In genomic region chr15:81567924-81568323, GRCh38 we compare ENCODE assay signal across 33 cellular contexts.
"Had no signal": no experiment of that assay in that cellular context is flagged by ENCODE, and none has a peak within 500 bp of the region (broad histone marks: within the 10 kb centered on the region; RNA-seq: fewer than 3 reads in every experiment).

No MANE protein-coding gene starts in this region.

- DNase-seq: activated CD4-positive, alpha-beta T cell treated with anti-CD3 and anti-CD28 coated beads for 1 hour; activated CD4-positive, alpha-beta T cell treated with anti-CD3 and anti-CD28 coated beads, Interleukin-2, amount 10 ng/mL, durations not matched to agents 24 days and 14 days; activated CD4-positive, alpha-beta T cell treated with anti-CD3 and anti-CD28 coated beads, Interleukin-2, amount 50 U/mL, for 4 hours; activated CD4-positive, CD25-positive, alpha-beta regulatory T cell; activated CD8-positive, alpha-beta T cell treated with anti-CD3 and anti-CD28 coated beads for 36 hours; activated gamma-delta T cell treated with Interleukin-2 at 50 U/mL for 16 hours; activated naive CD4-positive, alpha-beta T cell treated with anti-CD3 and anti-CD28 coated beads for 36 hours; activated naive CD8-positive, alpha-beta T cell treated with anti-CD3 and anti-CD28 coated beads, Interleukin-2, amount 50 U/mL, for 24 hours; activated T-cell treated with anti-CD3 and anti-CD28 coated beads, Interleukin-2, amount 50 U/mL, for 24 hours; anterior cingulate cortex; caudate nucleus; cerebellar nuclear complex; Karpas-422; NCI-H1105; NCI-H1417 treated with DMSO at 0.1 percent for 48 hours; NCI-H187 treated with DMSO at 0.1 percent for 48 hours; NCI-H2081; NCI-H2171 treated with DMSO at 0.1 percent for 48 hours; NCI-H510A; NCI-H526; NCI-H748 treated with DMSO at 0.1 percent for 48 hours; NK-92 treated with Interleukin-12 subunit alpha and Interleukin-12 subunit beta, amount 100 ng/mL, for 24 hours; PC-3; Peyer's patch; RPMI8226; SIG-M5; SW 1271; T-helper 1 cell; T-helper 2 cell; T-helper 9 cell had no signal

- H3K4me1 Mint-ChIP-seq: activated CD4-positive, alpha-beta T cell treated with anti-CD3 and anti-CD28 coated beads, Interleukin-2, amount 10 ng/mL, durations not matched to agents 24 days and 14 days; activated naive CD8-positive, alpha-beta T cell treated with anti-CD3 and anti-CD28 coated beads, Interleukin-2, amount 50 U/mL, for 24 hours had no signal

- H3K27me3 ChIP-seq: Peyer's patch had no signal

- ATAC-seq: activated CD8-positive, alpha-beta T cell treated with anti-CD3 and anti-CD28 coated beads for 36 hours; activated naive CD8-positive, alpha-beta T cell treated with anti-CD3 and anti-CD28 coated beads, Interleukin-2, amount 50 U/mL, for 24 hours; PC-3 had no signal

- H3K4me3 ChIP-seq: Peyer's patch had no signal

- H3K36me3 ChIP-seq: Peyer's patch had no signal

- H3K36me3 Mint-ChIP-seq: activated naive CD8-positive, alpha-beta T cell; brain had no signal

- H3K4me3 Mint-ChIP-seq: activated CD4-positive, alpha-beta T cell treated with anti-CD3 and anti-CD28 coated beads, Interleukin-2, amount 10 ng/mL, durations not matched to agents 24 days and 14 days; activated CD8-positive, alpha-beta T cell treated with anti-CD3 and anti-CD28 coated beads for 36 hours; activated naive CD4-positive, alpha-beta T cell treated with anti-CD3 and anti-CD28 coated beads for 36 hours; activated naive CD8-positive, alpha-beta T cell; activated naive CD8-positive, alpha-beta T cell treated with anti-CD3 and anti-CD28 coated beads, Interleukin-2, amount 50 U/mL, for 24 hours; activated T-cell treated with anti-CD3 and anti-CD28 coated beads, Interleukin-2, amount 50 U/mL, for 24 hours; activated T-helper 1 cell treated with anti-CD3 and anti-CD28 coated beads, Interleukin-12 subunit alpha, Interleukin-12 subunit beta, Interleukin-2, Interleukin-4 antibody, amounts not matched to agents 30 ng/mL and 10 ng/mL and 1 ng/mL, durations not matched to agents 14 hours and 24 hours and 36 hours; brain had no signal

- H3K9me3 Mint-ChIP-seq: activated CD4-positive, alpha-beta T cell treated with anti-CD3 and anti-CD28 coated beads, Interleukin-2, amount 10 ng/mL, durations not matched to agents 24 days and 14 days; activated CD8-positive, alpha-beta T cell treated with anti-CD3 and anti-CD28 coated beads for 36 hours; activated naive CD4-positive, alpha-beta T cell treated with anti-CD3 and anti-CD28 coated beads for 36 hours; activated naive CD8-positive, alpha-beta T cell treated with anti-CD3 and anti-CD28 coated beads, Interleukin-2, amount 50 U/mL, for 24 hours; activated T-cell treated with anti-CD3 and anti-CD28 coated beads, Interleukin-2, amount 50 U/mL, for 24 hours; activated T-helper 1 cell treated with anti-CD3 and anti-CD28 coated beads, Interleukin-12 subunit alpha, Interleukin-12 subunit beta, Interleukin-2, Interleukin-4 antibody, amounts not matched to agents 30 ng/mL and 10 ng/mL and 1 ng/mL, durations not matched to agents 14 hours and 24 hours and 36 hours had no signal
